30 cellular contexts compared by ENCODE assay signal in the genomic region with DNA sequence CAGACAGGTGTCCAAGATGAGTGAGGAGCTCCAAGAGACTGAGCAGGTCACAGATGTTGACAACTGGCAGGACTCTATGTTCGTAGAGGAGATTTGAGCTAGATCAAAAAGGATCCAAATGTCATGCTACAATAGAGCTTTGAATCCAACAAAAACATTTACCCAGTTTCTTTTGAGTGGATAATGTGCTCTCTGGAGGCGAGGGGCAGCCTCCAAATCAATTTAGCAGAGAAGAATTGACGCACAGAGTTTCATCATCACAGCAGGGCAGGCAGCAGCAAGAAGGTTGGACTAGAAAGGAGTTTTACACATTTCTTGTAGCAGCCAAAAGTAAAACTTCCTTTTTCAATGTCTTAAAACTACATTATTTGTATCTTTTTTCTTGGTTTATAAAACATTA.
"Had no signal": no experiment of that assay in that cellular context is flagged by ENCODE, and none has a peak within 500 bp of the region (broad histone marks: within the 10 kb centered on the region; RNA-seq: fewer than 3 reads in every experiment).

No MANE protein-coding gene starts in this region.

- H3K9me3 ChIP-seq: colonic mucosa, lower lobe of right lung, mucosa of descending colon, sigmoid colon, SK-N-SH, thyroid gland, upper lobe of right lung had no signal

- H3K4me2 ChIP-seq: hepatocyte, neural progenitor cell, SK-N-SH, smooth muscle cell had no signal

- H3K36me3 Mint-ChIP-seq: naive B cell; neural progenitor cell; stimulated activated naive B cell treated with anti-CD40 and anti-IgM and Interleukin-4, amounts not matched to agents 10 μg/mL and 1 μg/mL and 100 μg/mL, for 72 hours; WTC11 had no signal

- DNase-seq: activated CD8-positive, alpha-beta memory T cell treated with anti-CD3 and anti-CD28 coated beads for 24 hours; activated CD8-positive, alpha-beta memory T cell treated with anti-CD3 and anti-CD28 coated beads, Interleukin-2, amount 50 U/mL, for 4 hours; activated gamma-delta T cell treated with Interleukin-2 at 50 U/mL for 16 hours; activated naive CD8-positive, alpha-beta T cell treated with anti-CD3 and anti-CD28 coated beads, Interleukin-2, amount 10 ng/mL, durations not matched to agents 7 days and 5 days; amygdala; colonic mucosa; dorsolateral prefrontal cortex; effector memory CD8-positive, alpha-beta T cell; foreskin melanocyte; immature natural killer cell; lower lobe of right lung; mesendoderm; mucosa of descending colon; naive B cell; posterior cingulate gyrus; sigmoid colon; SK-N-SH; stimulated activated CD4-positive, alpha-beta T cell treated with anti-CD3 and anti-CD28 coated beads, Interleukin-2, amount 100 ng/mL, for 48 hours; stimulated activated CD8-positive, alpha-beta memory T cell treated with anti-CD3 and anti-CD28 coated beads, Interleukin-4, amount 100 ng/mL, for 48 hours; stimulated activated naive B cell treated with anti-CD40 and anti-IgM and Interleukin-4, amounts not matched to agents 10 μg/mL and 1 μg/mL and 100 μg/mL, for 72 hours; thyroid gland; upper lobe of right lung had no signal

- H3K27ac ChIP-seq: colonic mucosa, dorsolateral prefrontal cortex, hepatocyte, lower lobe of right lung, neural progenitor cell, sigmoid colon, thyroid gland, upper lobe of right lung had no signal

- H3K27ac Mint-ChIP-seq: activated naive CD8-positive, alpha-beta T cell treated with anti-CD3 and anti-CD28 coated beads, Interleukin-2, amount 10 ng/mL, durations not matched to agents 7 days and 5 days; immature natural killer cell; naive B cell; stimulated activated naive B cell treated with anti-CD40 and anti-IgM and Interleukin-4, amounts not matched to agents 10 μg/mL and 1 μg/mL and 100 μg/mL, for 72 hours; WTC11 had no signal

- H3K4me3 ChIP-seq: colonic mucosa, dorsolateral prefrontal cortex, hepatocyte, lower lobe of right lung, mucosa of descending colon, neural progenitor cell, sigmoid colon, smooth muscle cell, thyroid gland, upper lobe of right lung had no signal

- H3K9me3 Mint-ChIP-seq: effector memory CD8-positive, alpha-beta T cell; immature natural killer cell; stimulated activated naive B cell treated with anti-CD40 and anti-IgM and Interleukin-4, amounts not matched to agents 10 μg/mL and 1 μg/mL and 100 μg/mL, for 72 hours had no signal

- H3K4me3 Mint-ChIP-seq: activated naive CD8-positive, alpha-beta T cell treated with anti-CD3 and anti-CD28 coated beads, Interleukin-2, amount 10 ng/mL, durations not matched to agents 7 days and 5 days; effector memory CD8-positive, alpha-beta T cell; immature natural killer cell; naive B cell; neural progenitor cell; stimulated activated naive B cell treated with anti-CD40 and anti-IgM and Interleukin-4, amounts not matched to agents 10 μg/mL and 1 μg/mL and 100 μg/mL, for 72 hours; WTC11 had no signal

- H3K4me1 ChIP-seq: colonic mucosa, lower lobe of right lung, sigmoid colon, thyroid gland, upper lobe of right lung had no signal

- H3K27me3 Mint-ChIP-seq: activated naive CD8-positive, alpha-beta T cell treated with anti-CD3 and anti-CD28 coated beads, Interleukin-2, amount 10 ng/mL, durations not matched to agents 7 days and 5 days; effector memory CD8-positive, alpha-beta T cell had no signal

- H2AFZ ChIP-seq: hepatocyte, neural progenitor cell had no signal

- H3K4me1 Mint-ChIP-seq: naive B cell; stimulated activated naive B cell treated with anti-CD40 and anti-IgM and Interleukin-4, amounts not matched to agents 10 μg/mL and 1 μg/mL and 100 μg/mL, for 72 hours had no signal

- H3K36me3 ChIP-seq: colonic mucosa, lower lobe of right lung, neural progenitor cell, sigmoid colon, thyroid gland, upper lobe of right lung had no signal

- FAIRE-seq: bronchial epithelial cell, endothelial cell of umbilical vein had no signal

- H3K79me2 ChIP-seq: hepatocyte had no signal

- H3K27me3 ChIP-seq: colonic mucosa, hepatocyte, neural progenitor cell, sigmoid colon, thyroid gland, upper lobe of right lung had no signal

- H3K9me2 ChIP-seq: SK-N-SH had no signal

- ATAC-seq: effector memory CD8-positive, alpha-beta T cell; esophagus mucosa; left lobe of liver; lower lobe of right lung; mucosa of descending colon; stimulated activated naive B cell treated with anti-CD40 and anti-IgM and Interleukin-4, amounts not matched to agents 10 μg/mL and 1 μg/mL and 100 μg/mL, for 72 hours; upper lobe of right lung; WTC11 had no signal
